38 cellular contexts compared by ENCODE assay signal in genomic region chr14:70838076-70838475, GRCh38.
"Had no signal": no experiment of that assay in that cellular context is flagged by ENCODE, and none has a peak within 500 bp of the region (broad histone marks: within the 10 kb centered on the region; RNA-seq: fewer than 3 reads in every experiment).

No MANE protein-coding gene starts in this region.

- H3K27ac Mint-ChIP-seq: activated CD4-positive, alpha-beta memory T cell treated with anti-CD3 and anti-CD28 coated beads, Interleukin-2, amount 10 ng/mL, durations not matched to agents 7 days and 5 days; activated CD8-positive, alpha-beta memory T cell treated with anti-CD3 and anti-CD28 coated beads, Interleukin-2, amount 10 ng/mL, durations not matched to agents 7 days and 5 days; activated naive CD8-positive, alpha-beta T cell treated with anti-CD3 and anti-CD28 coated beads for 36 hours; activated T-cell treated with anti-CD3 and anti-CD28 coated beads, Interleukin-2, amount 50 U/mL, for 72 hours; activated T-helper 17 cell treated with anti-CD3 and anti-CD28 coated beads, Interleukin-2, amount 50 U/mL, for 72 hours; T-cell had no signal

- H3K27me3 ChIP-seq: brain microvascular endothelial cell had no signal

- FAIRE-seq: RCC 7860 had no signal

- H3K27ac ChIP-seq: brain microvascular endothelial cell, RWPE1, WERI-Rb-1 had no signal

- ATAC-seq: activated CD8-positive, alpha-beta memory T cell treated with anti-CD3 and anti-CD28 coated beads, Interleukin-2, amount 10 ng/mL, durations not matched to agents 7 days and 5 days; activated T-cell treated with anti-CD3 and anti-CD28 coated beads, Interleukin-2, amount 50 U/mL, for 72 hours; activated T-helper 17 cell treated with anti-CD3 and anti-CD28 coated beads, Interleukin-2, amount 50 U/mL, for 72 hours; PC-3; Right ventricle myocardium inferior; SK-N-SH treated with all-trans-retinoic acid at 6 μM for 48 hours; T-cell had no signal

- H3K4me1 Mint-ChIP-seq: activated CD4-positive, alpha-beta memory T cell treated with anti-CD3 and anti-CD28 coated beads, Interleukin-2, amount 10 ng/mL, durations not matched to agents 7 days and 5 days; activated CD8-positive, alpha-beta memory T cell treated with anti-CD3 and anti-CD28 coated beads, Interleukin-2, amount 10 ng/mL, durations not matched to agents 7 days and 5 days; activated naive CD8-positive, alpha-beta T cell treated with anti-CD3 and anti-CD28 coated beads for 36 hours; activated T-helper 17 cell treated with anti-CD3 and anti-CD28 coated beads, Interleukin-2, amount 50 U/mL, for 72 hours; central memory CD8-positive, alpha-beta T cell; T-cell had no signal

- H3K36me3 ChIP-seq: brain microvascular endothelial cell, WERI-Rb-1 had no signal

- H3K27me3 Mint-ChIP-seq: activated naive CD8-positive, alpha-beta T cell treated with anti-CD3 and anti-CD28 coated beads for 36 hours; activated T-helper 17 cell treated with anti-CD3 and anti-CD28 coated beads, Interleukin-2, amount 50 U/mL, for 72 hours; central memory CD8-positive, alpha-beta T cell; T-cell had no signal

- H3K4me3 Mint-ChIP-seq: activated CD4-positive, alpha-beta memory T cell treated with anti-CD3 and anti-CD28 coated beads, Interleukin-2, amount 10 ng/mL, durations not matched to agents 7 days and 5 days; activated CD8-positive, alpha-beta memory T cell treated with anti-CD3 and anti-CD28 coated beads, Interleukin-2, amount 10 ng/mL, durations not matched to agents 7 days and 5 days; activated naive CD8-positive, alpha-beta T cell treated with anti-CD3 and anti-CD28 coated beads for 36 hours; activated T-cell treated with anti-CD3 and anti-CD28 coated beads, Interleukin-2, amount 50 U/mL, for 72 hours; activated T-helper 17 cell treated with anti-CD3 and anti-CD28 coated beads, Interleukin-2, amount 50 U/mL, for 72 hours; central memory CD8-positive, alpha-beta T cell; T-cell had no signal

- DNase-seq: activated CD4-positive, alpha-beta memory T cell treated with anti-CD3 and anti-CD28 coated beads, Interleukin-2, amount 10 ng/mL, durations not matched to agents 7 days and 5 days; activated CD4-positive, alpha-beta T cell treated with anti-CD3 and anti-CD28 coated beads for 1 hour; activated CD4-positive, alpha-beta T cell treated with anti-CD3 and anti-CD28 coated beads for 48 hours; activated CD4-positive, CD25-positive, alpha-beta regulatory T cell; activated CD8-positive, alpha-beta memory T cell treated with anti-CD3 and anti-CD28 coated beads for 24 hours; activated CD8-positive, alpha-beta memory T cell treated with anti-CD3 and anti-CD28 coated beads, Interleukin-2, amount 10 ng/mL, durations not matched to agents 7 days and 5 days; activated CD8-positive, alpha-beta memory T cell treated with anti-CD3 and anti-CD28 coated beads, Interleukin-2, amount 50 U/mL, for 48 hours; activated effector memory CD4-positive, alpha-beta T cell treated with anti-CD3 and anti-CD28 coated beads, Interleukin-2, amount 50 U/mL, for 16 hours; activated naive CD4-positive, alpha-beta T cell; activated naive CD4-positive, alpha-beta T cell treated with anti-CD3 and anti-CD28 coated beads, Interleukin-2, amount 50 U/mL, for 16 hours; activated naive CD8-positive, alpha-beta T cell treated with anti-CD3 and anti-CD28 coated beads for 36 hours; activated T-cell treated with anti-CD3 and anti-CD28 coated beads, Interleukin-2, amount 50 U/mL, for 72 hours; amniotic stem cell; aorta; brain microvascular endothelial cell; Karpas-422; NCI-H1105; NCI-H1417 treated with DMSO at 0.1 percent for 48 hours; NCI-H187 treated with DMSO at 0.1 percent for 48 hours; NCI-H2081; NCI-H2171 treated with DMSO at 0.1 percent for 48 hours; NCI-H226; NCI-H446 treated with DMSO at 0.1 percent for 48 hours; NCI-H524 treated with DMSO at 0.1 percent for 48 hours; NCI-H748 treated with DMSO at 0.1 percent for 48 hours; NK-92 treated with Interleukin-12 subunit alpha and Interleukin-12 subunit beta, amount 100 ng/mL, for 24 hours; PC-3; SIG-M5; T-cell; T-helper 2 cell; T-helper 9 cell; WERI-Rb-1 had no signal
